Comparison of ENCODE assay signal across 8 cellular contexts in genomic region chr9:95317893-95318211, GRCh38. TPM values are rescaled to one million over a fixed set of nuclear protein-coding genes. Genes with fewer than 3 reads are reported as not detected.
A peak's percentile ranks its signal among the peaks of the same experiment; 100 is the strongest.
DNase-seq lines count a peak whose midpoint lies in the region; ATAC-seq and TF ChIP-seq lines count a peak whose summit lies in the region.

No MANE protein-coding gene starts in this region.

- peak overlapping the region; percentile 93 for H3K4me3 ChIP-seq in DOHH2 (ENCODE audit: low read length)
- H3K4me3 ChIP-seq in SJCRH30, result peak overlapping the region; percentile 84
- H3K4me3 ChIP-seq in esophagus (ENCODE audit: low read depth in 1 of 2, low read length in 2 of 2), result peak overlapping the region; percentile 62 to 95
- peak overlapping the region; percentile 85 for H3K4me3 ChIP-seq in parathyroid adenoma (ENCODE audit: low read depth, low read length)

- H2AFZ ChIP-seq in parathyroid adenoma, result peak overlapping the region; percentile 95

- peaks cover 36% of the 10 kb centered on the region for H3K4me1 ChIP-seq in DOHH2 (ENCODE audit: control insufficient read depth, low read length)
- peaks cover 3% of the 10 kb centered on the region; the same call in 1 of the 2 replicates for H3K4me1 ChIP-seq in SJCRH30
- peaks cover 3 to 4% of the 10 kb centered on the region in 2 donors for H3K4me1 ChIP-seq in esophagus (ENCODE audit: control insufficient read depth in 2 of 2, insufficient read depth in 2 of 2, low read length in 1 of 2)
- H3K4me1 ChIP-seq in parathyroid adenoma, result no peaks in the 10 kb centered on the region

- H3K9me3 ChIP-seq in DOHH2 (ENCODE audit: control insufficient read depth, insufficient read depth, low read length) (no peaks in the 10 kb centered on the region), SJCRH30 (replicated peaks) (no peaks in the 10 kb centered on the region), esophagus (ENCODE audit: control insufficient read depth in 2 of 2, insufficient read depth in 1 of 2, low read depth in 1 of 2, low read length in 1 of 2) (no peaks in the 10 kb centered on the region), parathyroid adenoma (ENCODE audit: control insufficient read depth, low read length) (no peaks in the 10 kb centered on the region)

- peak overlapping the region; percentile 89 for H3K27ac ChIP-seq in DOHH2 (ENCODE audit: low read depth, low read length)
- peak overlapping the region; percentile 99 for H3K27ac ChIP-seq in SJCRH30
- peak overlapping the region; percentile 84 to 94 for H3K27ac ChIP-seq in esophagus (ENCODE audit: low read depth in 2 of 2, low read length in 1 of 2)
- H3K27ac ChIP-seq in parathyroid adenoma, result peak overlapping the region; percentile 86

- TF ChIP-seq CTCF in DOHH2 (IDR thresholded peaks at IDR 0.05; ENCODE audit: low read depth, low read length, poor library complexity, severe bottlenecking) (no peak), parathyroid adenoma (IDR thresholded peaks at IDR 0.05) (no peak)

- 4 to 7% methylated on average over 9 to 10 of the region's 10 CpGs for WGBS in esophagus, 2 donors

- H4K20me1 ChIP-seq in DOHH2 (ENCODE audit: control insufficient read depth, insufficient read depth, low read depth, low read length), result no peaks in the 10 kb centered on the region

- DNase-seq in SJCRH30, result no peak
- no peak for DNase-seq in NCI-H146 (lab: John Stamatoyannopoulos, UW)
- DNase-seq in NCI-H345 (lab: John Stamatoyannopoulos, UW), result no peak
- DNase-seq in stimulated activated CD4-positive, alpha-beta T cell treated with anti-CD3 and anti-CD28 coated beads, Interleukin-4, amount 100 ng/mL, for 4 hours, result no peak

- H3K9me2 ChIP-seq in DOHH2 (replicated peaks; ENCODE audit: control insufficient read depth, low read length), result no peaks in the 10 kb centered on the region

- H3K27me3 ChIP-seq in DOHH2 (ENCODE audit: control insufficient read depth, low read length) (no peaks in the 10 kb centered on the region), SJCRH30 (no peaks in the 10 kb centered on the region), esophagus (ENCODE audit: control insufficient read depth in 1 of 2, insufficient read depth in 2 of 2, low read length in 2 of 2) (no peaks in the 10 kb centered on the region), parathyroid adenoma (ENCODE audit: control insufficient read depth, insufficient read depth, low read length) (no peaks in the 10 kb centered on the region)

- H3K36me3 ChIP-seq in DOHH2 (ENCODE audit: control insufficient read depth, low read length) (peaks cover 3% of the 10 kb centered on the region; the same call in 1 of the 2 replicates), SJCRH30 (no peaks in the 10 kb centered on the region), esophagus (ENCODE audit: control insufficient read depth in 2 of 2, insufficient read depth in 2 of 2, low read length in 1 of 2) (no peaks in the 10 kb centered on the region), parathyroid adenoma (ENCODE audit: control insufficient read depth, insufficient read depth, low read length) (no peaks in the 10 kb centered on the region)

- H3K4me2 ChIP-seq in DOHH2 (ENCODE audit: low read length) (peak overlapping the region; percentile 86), parathyroid adenoma (ENCODE audit: low read length) (peak overlapping the region; percentile 81)

- H3K9ac ChIP-seq in parathyroid adenoma, result no peak overlapping the region

- peaks cover 36% of the 10 kb centered on the region for H3K79me2 ChIP-seq in DOHH2 (ENCODE audit: control insufficient read depth, low read length)
- no peaks in the 10 kb centered on the region for H3K79me2 ChIP-seq in parathyroid adenoma

- H3F3A ChIP-seq in DOHH2 (ENCODE audit: control insufficient read depth, insufficient read depth), result 0 out of 2 replicates have a peak, but pooled peaks cover 6% of the 10 kb centered on the region

- ATAC-seq in GM21526 (IDR thresholded peaks at IDR 0.05; ENCODE audit: low FRiP score, unreplicated experiment), result no peak

RNA-seq across cellular contexts. Expression of gene FANCC, which starts 0.3 kb away (rescaled TPM):
- 22.8 and 28.7 TPM in 2 replicates for total RNA-seq in SJCRH30 (2014; rRNA removed; shearing (Covaris generic))
- 1 to 10 TPM; 2.5 to 3.6 TPM for polyA plus RNA-seq in esophagus
